In the genomic region with DNA sequence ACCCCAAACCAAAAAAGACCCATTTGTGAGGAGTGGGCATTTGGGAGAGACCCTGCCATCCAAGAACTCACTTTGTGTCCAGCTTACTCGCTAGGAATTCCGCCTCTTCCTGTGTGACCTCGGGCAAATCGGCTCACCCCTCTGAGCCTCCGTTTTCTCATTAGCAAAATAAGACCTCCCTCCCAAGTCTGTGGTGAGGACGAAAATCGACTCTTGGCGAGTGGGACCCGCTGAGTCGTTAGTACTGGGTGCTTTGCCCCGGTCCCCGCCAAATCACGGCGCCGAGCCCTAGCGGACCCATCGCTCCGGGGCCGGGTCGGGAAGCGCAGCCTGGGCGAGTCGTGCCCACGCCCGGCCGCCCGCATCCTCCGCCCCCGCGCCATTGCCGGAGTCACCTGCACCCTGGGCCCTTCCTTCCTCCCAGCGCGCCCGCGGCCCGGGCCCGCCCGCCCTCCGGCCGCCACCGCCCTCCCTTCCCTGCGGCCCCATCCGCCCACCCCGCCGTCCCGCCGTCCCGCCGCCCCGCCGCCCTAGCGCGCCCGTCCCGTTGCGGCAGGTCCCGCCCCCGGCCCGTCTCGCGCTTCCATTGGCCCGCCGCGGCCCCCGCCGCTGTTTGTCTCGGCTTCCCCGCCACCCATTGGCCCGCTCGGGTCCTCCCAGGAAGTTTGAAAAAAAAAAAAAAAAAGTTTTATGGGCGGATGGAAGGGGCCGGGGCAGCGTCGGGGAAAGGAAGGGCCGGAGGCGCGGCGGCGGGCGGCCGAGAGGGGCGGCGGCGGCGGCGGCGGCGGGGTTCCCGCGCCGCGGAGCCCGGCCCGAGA, we compare ENCODE assay signal across 8 cellular contexts. TPM values are rescaled to one million over a fixed set of nuclear protein-coding genes. Genes with fewer than 3 reads are reported as not detected.
DNase-seq lines count a peak whose midpoint lies in the region; ATAC-seq, FAIRE-seq and TF ChIP-seq lines count a peak whose summit lies in the region.

No MANE protein-coding gene starts in this region.

- H4K20me1 ChIP-seq in GM23338 (replicated peaks; ENCODE audit: insufficient read depth) = no peaks in the 10 kb centered on the region; the same call in 1 of the 2 replicates
- no peaks in the 10 kb centered on the region for H4K20me1 ChIP-seq in MM.1S (ENCODE audit: insufficient read depth, low read length)

- no peak for TF ChIP-seq CTCF in GM23338 (conservative IDR thresholded peaks at IDR 0.05; ENCODE audit: low read depth in 2 of 2)
- TF ChIP-seq CTCF in MM.1S (IDR thresholded peaks at IDR 0.05; ENCODE audit: low read length) = no peak
- TF ChIP-seq CTCF in pancreas (IDR thresholded peaks at IDR 0.05) = no peak
- TF ChIP-seq CTCF in thoracic aorta (IDR thresholded peaks at IDR 0.05) = no peak

- ATAC-seq in GM23338 = peak; percentile 63
- ATAC-seq in Right ventricle myocardium superior (ENCODE audit: poor library complexity) = peak; percentile 64
- peak; percentile 83 to 90 (median 86) for ATAC-seq in pancreas
- ATAC-seq in thoracic aorta (ENCODE audit: insufficient number of reproducible peaks, low FRiP score, low read depth) = peak; percentile 63

- peaks cover 44% of the 10 kb centered on the region for H3K27me3 ChIP-seq in GM23338 (ENCODE audit: insufficient read depth)
- H3K27me3 ChIP-seq in MM.1S (replicated peaks; ENCODE audit: insufficient read depth, low read length) = no peaks in the 10 kb centered on the region
- no peaks in the 10 kb centered on the region for H3K27me3 ChIP-seq in pancreas
- H3K27me3 ChIP-seq in thoracic aorta (replicated peaks; ENCODE audit: insufficient read depth) = no peaks in the 10 kb centered on the region

- H3F3A ChIP-seq in GM23338 (replicated peaks; ENCODE audit: low read depth) (peaks cover 22% of the 10 kb centered on the region), MM.1S (ENCODE audit: insufficient read depth, low read length) (0 out of 2 replicates have a peak, but pooled peaks cover 5% of the 10 kb centered on the region)

- peak overlapping the region; percentile 90 for H3K4me2 ChIP-seq in GM23338
- peak overlapping the region; percentile 99 for H3K4me2 ChIP-seq in MM.1S (ENCODE audit: low read depth, low read length)

- peaks cover 33% of the 10 kb centered on the region for H3K4me1 Mint-ChIP-seq in GM23338

- no peaks in the 10 kb centered on the region for H3K79me2 ChIP-seq in GM23338 (replicated peaks; ENCODE audit: insufficient read depth)
- peaks cover 39% of the 10 kb centered on the region for H3K79me2 ChIP-seq in MM.1S (ENCODE audit: low read length)

- H3K27me3 Mint-ChIP-seq in GM23338 (ENCODE audit: insufficient read depth, low read depth, poor library complexity) = peaks cover 49% of the 10 kb centered on the region

- DNase-seq in DMS53 treated with DMSO at 0.1 percent for 48 hours (lab: John Stamatoyannopoulos, UW; ENCODE audit: unreplicated experiment) (peak; percentile 37), GM23338 (ENCODE audit: low spot score) (peak; percentile 97), MM.1S (peak; percentile 92), SW 1271 (lab: John Stamatoyannopoulos, UW) (peak; percentile 64 to 72), Right ventricle myocardium superior (peak; percentile 96), pancreas (peak; percentile 85 to 95 (median 91)), thoracic aorta (ENCODE audit: low spot score) (peak; percentile 63)
- DNase-seq in activated naive CD8-positive, alpha-beta T cell treated with anti-CD3 and anti-CD28 coated beads, Interleukin-2, amount 50 U/mL, for 16 hours (ENCODE audit: low read depth, low spot score) = peak; percentile 76

- H3K9me3 ChIP-seq in MM.1S (replicated peaks; ENCODE audit: insufficient read depth, low read length) (no peaks in the 10 kb centered on the region), pancreas (no peaks in the 10 kb centered on the region), thoracic aorta (no peaks in the 10 kb centered on the region)

- H3K9me2 ChIP-seq in GM23338 (ENCODE audit: insufficient read depth) = no peaks in the 10 kb centered on the region
- no peaks in the 10 kb centered on the region for H3K9me2 ChIP-seq in MM.1S (replicated peaks; ENCODE audit: insufficient read depth, low read length)

- H3K36me3 Mint-ChIP-seq in GM23338 (ENCODE audit: low read depth) = peaks cover 13% of the 10 kb centered on the region

- H3K4me3 Mint-ChIP-seq in GM23338 = peak overlapping the region; percentile 82

- H3K9ac ChIP-seq in MM.1S (ENCODE audit: low read length) = peak overlapping the region; percentile 88

- 1% methylated on average over 45 to 92 of the region's 94 CpGs for WGBS in pancreas, 2 donors

- H3K27ac ChIP-seq in GM23338 (ENCODE audit: low read depth) = no peak overlapping the region
- H3K27ac ChIP-seq in MM.1S (ENCODE audit: low read length) = peak overlapping the region; percentile 47; the same call in 1 of the 2 replicates
- peak overlapping the region; percentile 69 to 93 (median 80) for H3K27ac ChIP-seq in pancreas
- peak overlapping the region; percentile 68 to 81 for H3K27ac ChIP-seq in thoracic aorta

- H3K4me3 ChIP-seq in GM23338 (peak overlapping the region; percentile 87), MM.1S (ENCODE audit: low read length) (peak overlapping the region; percentile 91), pancreas (peak overlapping the region; percentile 76 to 96 (median 92)), thoracic aorta (peak overlapping the region; percentile 95)

- H3K4me1 ChIP-seq in GM23338 (ENCODE audit: insufficient read depth) = peaks cover 10% of the 10 kb centered on the region; the same call in 1 of the 2 replicates
- peaks cover 9% of the 10 kb centered on the region; the same call in 1 of the 2 replicates for H3K4me1 ChIP-seq in MM.1S (ENCODE audit: low read length)
- peaks cover 11 to 40% (median 34%) of the 10 kb centered on the region in 3 donors for H3K4me1 ChIP-seq in pancreas
- peaks cover 31 to 54% of the 10 kb centered on the region in 2 donors for H3K4me1 ChIP-seq in thoracic aorta (ENCODE audit: control insufficient read depth in 1 of 2, low read depth in 2 of 2)

- FAIRE-seq in pancreas (lab: Jason Lieb, UNC) = no peak

- H2AFZ ChIP-seq in GM23338 = peak overlapping the region; percentile 94
- H2AFZ ChIP-seq in MM.1S (ENCODE audit: low read length) = peak overlapping the region; percentile 100

- H3K27ac Mint-ChIP-seq in GM23338 = peak overlapping the region; percentile 16; the same call in 1 of the 2 replicates

- H3K9me3 Mint-ChIP-seq in GM23338 = no peaks in the 10 kb centered on the region

- intact Hi-C loops in Right ventricle myocardium superior (cut with DNase I) (no loop called here), pancreas (cut with DNase I) (no loop called here)

- H3K36me3 ChIP-seq in GM23338 (ENCODE audit: insufficient read depth) (no peaks in the 10 kb centered on the region), MM.1S (replicated peaks; ENCODE audit: insufficient read depth, low read length) (no peaks in the 10 kb centered on the region), pancreas (no peaks in the 10 kb centered on the region), thoracic aorta (no peaks in the 10 kb centered on the region)

TF ChIP-seq in GM23338, 12 proteins besides CTCF, POLR2A, EP300 and RAD21:
- TF ChIP-seq POLR2AphosphoS5 (IDR thresholded peaks at IDR 0.05; ENCODE audit: low read depth) (peak; percentile 21), JUNB (IDR thresholded peaks at IDR 0.05; ENCODE audit: unreplicated experiment) (no peak)

RNA-seq across cellular contexts. Expression of gene TRIOBP, which starts 48.9 kb away (rescaled TPM):
- 41.2 and 48.4 TPM in 2 replicates for total RNA-seq in GM23338 (2014; rRNA removed; shearing (Covaris generic))
- polyA plus RNA-seq in GM23338 (2016; fragmentation: Nextera tagmentation; extraction: Ambion mirVana) = 21.4 and 22.6 TPM in 2 replicates
- 78.6 TPM for total RNA-seq in Right ventricle myocardium superior
- total RNA-seq in pancreas = 10 to 100 TPM; 17.4 to 36.6 (median 26.0) TPM
- 10 to 100 TPM; 23.4 to 24.2 TPM for polyA plus RNA-seq in pancreas
- total RNA-seq in thoracic aorta = 100 to 1,000 TPM; 126 to 146 TPM

RNA-seq across cellular contexts. Expression of gene NOL12, which starts 59.6 kb away (rescaled TPM):
- total RNA-seq in GM23338 (2014; rRNA removed; shearing (Covaris generic)) = 18.6 and 22.2 TPM in 2 replicates
- 48.5 and 58.8 TPM in 2 replicates for polyA plus RNA-seq in GM23338 (2016; fragmentation: Nextera tagmentation; extraction: Ambion mirVana)
- 14.3 TPM for total RNA-seq in Right ventricle myocardium superior
- total RNA-seq in pancreas = 10 to 100 TPM in 2 of 6 donors, 1 to 10 TPM in 4; 6.0 to 12.3 (median 8.5) TPM
- polyA plus RNA-seq in pancreas = 10 to 100 TPM; 19.0 to 25.6 TPM
- 10 to 100 TPM; 11.1 to 58.9 TPM for total RNA-seq in thoracic aorta

Comparison
In these comparisons a context has a peak if more than half of its experiments do, and no peak if none do; other contexts are left out.
1. DNase-seq: peak in every context shown above with its lines; median percentile 97 in GM23338; 96 in Right ventricle myocardium superior; 92 in MM.1S; 91 in pancreas; 76 in activated naive CD8-positive, alpha-beta T cell treated with anti-CD3 and anti-CD28 coated beads, Interleukin-2, amount 50 U/mL, for 16 hours; 68 in SW 1271; 63 in thoracic aorta; 37 in DMS53 treated with DMSO at 0.1 percent for 48 hours.